Comparison of ENCODE assay signal across 25 cellular contexts in genomic region chrX:125694171-125694570, GRCh38.
"Had no signal": no experiment of that assay in that cellular context is flagged by ENCODE, and none has a peak within 500 bp of the region (broad histone marks: within the 10 kb centered on the region; RNA-seq: fewer than 3 reads in every experiment).

No MANE protein-coding gene starts in this region.

- H3K27me3 ChIP-seq: colonic mucosa, esophagus squamous epithelium, gastrocnemius medialis, heart right ventricle, left lung had no signal

- H3K4me1 ChIP-seq: colonic mucosa, esophagus squamous epithelium, gastrocnemius medialis, heart right ventricle, left lung, lower lobe of right lung had no signal

- FAIRE-seq: endometrium, islet of Langerhans, keratinocyte had no signal

- H3K9me3 ChIP-seq: colonic mucosa, esophagus squamous epithelium, gastrocnemius medialis, left lung, lower lobe of right lung, mucosa of descending colon had no signal

- H3K36me3 ChIP-seq: colonic mucosa, esophagus squamous epithelium, gastrocnemius medialis, heart right ventricle, left lung, lower lobe of right lung had no signal

- H3K27ac ChIP-seq: colonic mucosa, epithelial cell of prostate, esophagus squamous epithelium, gastrocnemius medialis, heart right ventricle, left lung, lower lobe of right lung had no signal

- DNase-seq: colonic mucosa; cortex of kidney; effector CD8-positive, alpha-beta T cell; effector memory CD8-positive, alpha-beta T cell; endodermal cell; erythroblast; esophagus squamous epithelium; foreskin fibroblast; foreskin melanocyte; gastrocnemius medialis; glutamatergic neuron; head of caudate nucleus; heart right ventricle; hippocampal formation; left cardiac atrium; left lung; left ventricle myocardium superior; lower lobe of right lung; mesenchymal stem cell; mucosa of descending colon; naive thymus-derived CD4-positive, alpha-beta T cell had no signal

- H3K4me3 ChIP-seq: colonic mucosa, esophagus squamous epithelium, gastrocnemius medialis, heart right ventricle, left lung, lower lobe of right lung, mucosa of descending colon had no signal
